32 cellular contexts compared by ENCODE assay signal in the genomic region with DNA sequence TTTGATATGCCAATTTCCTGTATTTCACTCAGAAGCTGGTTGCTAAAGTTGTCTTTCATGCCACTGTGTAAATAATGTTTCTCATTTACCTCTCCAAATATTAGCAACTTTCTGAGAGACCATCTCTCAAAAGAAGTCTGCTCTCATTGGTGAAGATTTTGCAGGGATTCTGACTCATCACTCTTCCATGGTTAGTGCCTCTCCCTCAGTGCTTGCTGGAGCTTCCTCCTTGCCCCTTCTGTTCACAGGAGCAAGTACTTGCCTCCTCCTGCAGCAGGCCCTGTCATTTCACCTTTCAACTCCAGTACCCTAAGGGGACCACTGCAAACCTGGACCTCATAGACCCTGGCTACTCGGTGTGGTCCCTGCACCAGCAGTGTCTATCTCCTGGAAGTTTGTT.
DNase-seq lines count a peak whose midpoint lies in the region; ATAC-seq and TF ChIP-seq lines count a peak whose summit lies in the region.
"Had no signal": no experiment of that assay in that cellular context is flagged by ENCODE, and none has a peak within 500 bp of the region (broad histone marks: within the 10 kb centered on the region; RNA-seq: fewer than 3 reads in every experiment).

No MANE protein-coding gene starts in this region.

- H3K27ac ChIP-seq in lung (ENCODE audit: low read depth in 1 of 2, low read length in 1 of 2) = no peak overlapping the region
- H3K27ac ChIP-seq: heart left ventricle, left ventricle myocardium inferior, pancreas, RWPE1, suprapubic skin, upper lobe of left lung had no signal

- peaks cover 58% of the 10 kb centered on the region for H3K4me1 Mint-ChIP-seq in HFFc6 (ENCODE audit: low read depth)
- no peaks in the 10 kb centered on the region for H3K4me1 Mint-ChIP-seq in stimulated activated memory B cell treated with anti-CD40 and anti-IgM and Interleukin-4, amounts not matched to agents 10 μg/mL and 1 μg/mL and 100 μg/mL, for 72 hours
- H3K4me1 Mint-ChIP-seq: activated CD8-positive, alpha-beta memory T cell treated with anti-CD3 and anti-CD28 coated beads, Interleukin-2, amount 10 ng/mL, durations not matched to agents 7 days and 5 days; central memory CD8-positive, alpha-beta T cell; neural crest cell had no signal

- no peaks in the 10 kb centered on the region for H3K36me3 Mint-ChIP-seq in HFFc6 (ENCODE audit: low read depth)
- H3K36me3 Mint-ChIP-seq in stimulated activated memory B cell treated with anti-CD40 and anti-IgM and Interleukin-4, amounts not matched to agents 10 μg/mL and 1 μg/mL and 100 μg/mL, for 72 hours = no peaks in the 10 kb centered on the region
- H3K36me3 Mint-ChIP-seq: activated CD8-positive, alpha-beta memory T cell treated with anti-CD3 and anti-CD28 coated beads, Interleukin-2, amount 10 ng/mL, durations not matched to agents 7 days and 5 days had no signal

- no peaks in the 10 kb centered on the region for H3K9me3 ChIP-seq in adipocyte (ENCODE audit: control insufficient read depth, low read length)
- no peaks in the 10 kb centered on the region for H3K9me3 ChIP-seq in lung (ENCODE audit: control insufficient read depth in 2 of 2, insufficient read depth in 1 of 2, low read length in 1 of 2)
- H3K9me3 ChIP-seq: Caco-2, heart left ventricle, left ventricle myocardium inferior, pancreas, suprapubic skin, upper lobe of left lung had no signal

- H3K27me3 Mint-ChIP-seq in HFFc6 (ENCODE audit: insufficient read depth) = no peaks in the 10 kb centered on the region; the same call in 1 of the 2 replicates
- peaks cover 8% of the 10 kb centered on the region for H3K27me3 Mint-ChIP-seq in stimulated activated memory B cell treated with anti-CD40 and anti-IgM and Interleukin-4, amounts not matched to agents 10 μg/mL and 1 μg/mL and 100 μg/mL, for 72 hours
- H3K27me3 Mint-ChIP-seq: activated CD8-positive, alpha-beta memory T cell treated with anti-CD3 and anti-CD28 coated beads, Interleukin-2, amount 10 ng/mL, durations not matched to agents 7 days and 5 days; central memory CD8-positive, alpha-beta T cell had no signal

- H3K27me3 ChIP-seq in adipocyte (replicated peaks; ENCODE audit: control insufficient read depth, insufficient read depth, low read length) (no peaks in the 10 kb centered on the region), lung (ENCODE audit: control insufficient read depth, insufficient read depth) (no peaks in the 10 kb centered on the region)
- H3K27me3 ChIP-seq: heart left ventricle, pancreas, suprapubic skin, upper lobe of left lung had no signal

- H3K36me3 ChIP-seq in adipocyte (ENCODE audit: control insufficient read depth, insufficient read depth, low read length, severe bottlenecking) (no peaks in the 10 kb centered on the region), lung (ENCODE audit: control insufficient read depth in 2 of 2, insufficient read depth in 2 of 2, low read length in 2 of 2) (no peaks in the 10 kb centered on the region)
- H3K36me3 ChIP-seq: heart left ventricle, left ventricle myocardium inferior, pancreas, suprapubic skin, upper lobe of left lung had no signal

- DNase-seq in EH (ENCODE audit: low read depth) (peak; percentile 33), HFFc6 (no peak), adipocyte (ENCODE audit: low read depth) (peak; percentile 25), lung (ENCODE audit: low spot score) (no peak), SHP77 treated with DMSO at 0.1 percent for 48 hours (lab: John Stamatoyannopoulos, UW) (no peak)
- no peak for DNase-seq in NK-92 treated with Interleukin-12 subunit alpha and Interleukin-12 subunit beta, amount 100 ng/mL, for 24 hours (lab: John Stamatoyannopoulos, UW)
- DNase-seq: activated CD4-positive, alpha-beta T cell treated with anti-CD3 and anti-CD28 coated beads, Interleukin-2, amount 50 U/mL, for 4 hours; activated CD8-positive, alpha-beta memory T cell treated with anti-CD3 and anti-CD28 coated beads, Interleukin-2, amount 10 ng/mL, durations not matched to agents 7 days and 5 days; activated gamma-delta T cell; activated T-cell treated with anti-CD3 and anti-CD28 coated beads, Interleukin-2, amount 50 U/mL, for 4 hours; C1 segment of cervical spinal cord; Caco-2; dermis blood vessel endothelial cell; H7; heart left ventricle; left ventricle myocardium inferior; NCI-H1048; NCI-H1694; NCI-H2171; NCI-H82; pancreas; stimulated activated naive CD4-positive, alpha-beta T cell treated with Interleukin-2 at 50 U/mL for 16 hours; upper lobe of left lung had no signal

- peak overlapping the region; percentile 1 for H3K27ac Mint-ChIP-seq in HFFc6
- H3K27ac Mint-ChIP-seq in stimulated activated memory B cell treated with anti-CD40 and anti-IgM and Interleukin-4, amounts not matched to agents 10 μg/mL and 1 μg/mL and 100 μg/mL, for 72 hours = no peak overlapping the region
- H3K27ac Mint-ChIP-seq: activated CD8-positive, alpha-beta memory T cell treated with anti-CD3 and anti-CD28 coated beads, Interleukin-2, amount 10 ng/mL, durations not matched to agents 7 days and 5 days; T-helper 1 cell treated with Interleukin-12 subunit alpha and Interleukin-12 subunit beta and Interleukin-4 antibody, amounts not matched to agents 30 μg/mL and 1 μg/mL, for 36 hours had no signal

- no peak overlapping the region for H3K9ac ChIP-seq in adipocyte (ENCODE audit: low read length)

- WGBS in lung, 2 donors = 56 to 87% methylated on average over 1 of the region's 1 CpG

- ATAC-seq in lung (ENCODE audit: insufficient read depth, low FRiP score) (peak; percentile 38), GM18861 (IDR thresholded peaks at IDR 0.05; ENCODE audit: unreplicated experiment) (no peak)
- no peak for ATAC-seq in stimulated activated memory B cell treated with anti-CD40 and anti-IgM and Interleukin-4, amounts not matched to agents 10 μg/mL and 1 μg/mL and 100 μg/mL, for 72 hours
- ATAC-seq: activated CD8-positive, alpha-beta memory T cell treated with anti-CD3 and anti-CD28 coated beads, Interleukin-2, amount 10 ng/mL, durations not matched to agents 7 days and 5 days; activated T-cell treated with anti-CD3 and anti-CD28 coated beads, Interleukin-2, amount 50 U/mL, for 4 hours; esophagus mucosa; heart left ventricle; pancreas had no signal

- H3K4me3 ChIP-seq in adipocyte (ENCODE audit: low read length) (no peak overlapping the region), lung (no peak overlapping the region)
- H3K4me3 ChIP-seq: heart left ventricle, left ventricle myocardium inferior, pancreas, smooth muscle cell, suprapubic skin, upper lobe of left lung had no signal

- no peak for TF ChIP-seq CTCF in HFFc6 (IDR thresholded peaks at IDR 0.05)
- no peak for TF ChIP-seq CTCF in lung (IDR thresholded peaks at IDR 0.05; ENCODE audit: control extremely low read depth, extremely low read depth)

- no peaks in the 10 kb centered on the region for H3K9me3 Mint-ChIP-seq in HFFc6
- peaks cover 3% of the 10 kb centered on the region for H3K9me3 Mint-ChIP-seq in stimulated activated memory B cell treated with anti-CD40 and anti-IgM and Interleukin-4, amounts not matched to agents 10 μg/mL and 1 μg/mL and 100 μg/mL, for 72 hours
- H3K9me3 Mint-ChIP-seq: activated T-cell treated with anti-CD3 and anti-CD28 coated beads, Interleukin-2, amount 50 U/mL, for 4 hours; T-helper 1 cell treated with Interleukin-12 subunit alpha and Interleukin-12 subunit beta and Interleukin-4 antibody, amounts not matched to agents 30 μg/mL and 1 μg/mL, for 36 hours had no signal

- H3K4me1 ChIP-seq in adipocyte (ENCODE audit: control insufficient read depth, insufficient read depth, low read length) (peaks cover 21% of the 10 kb centered on the region), lung (ENCODE audit: control insufficient read depth in 2 of 2, insufficient read depth in 2 of 2, low read length in 2 of 2) (peaks cover 0 to 2% of the 10 kb centered on the region in 2 donors)
- H3K4me1 ChIP-seq: Caco-2, heart left ventricle, left ventricle myocardium inferior, pancreas, suprapubic skin had no signal

- H3K4me3 Mint-ChIP-seq in HFFc6 = no peak overlapping the region
- H3K4me3 Mint-ChIP-seq in stimulated activated memory B cell treated with anti-CD40 and anti-IgM and Interleukin-4, amounts not matched to agents 10 μg/mL and 1 μg/mL and 100 μg/mL, for 72 hours = no peak overlapping the region
- H3K4me3 Mint-ChIP-seq: activated CD8-positive, alpha-beta memory T cell treated with anti-CD3 and anti-CD28 coated beads, Interleukin-2, amount 10 ng/mL, durations not matched to agents 7 days and 5 days; activated T-cell treated with anti-CD3 and anti-CD28 coated beads, Interleukin-2, amount 50 U/mL, for 4 hours; central memory CD8-positive, alpha-beta T cell; neural crest cell; T-helper 1 cell treated with Interleukin-12 subunit alpha and Interleukin-12 subunit beta and Interleukin-4 antibody, amounts not matched to agents 30 μg/mL and 1 μg/mL, for 36 hours had no signal

Comparison
In these comparisons a context has a peak if more than half of its experiments do, and no peak if none do; other contexts are left out.
1. DNase-seq: peak in EH (single experiment) and adipocyte (single experiment); none in HFFc6 (single experiment), lung (single experiment), NK-92 treated with Interleukin-12 subunit alpha and Interleukin-12 subunit beta, amount 100 ng/mL, for 24 hours (single experiment) and SHP77 treated with DMSO at 0.1 percent for 48 hours (single experiment).